ENCODE assay signal across 9 cellular contexts in genomic region chr2:7672027-7672684, GRCh38.
DNase-seq lines count a peak whose midpoint lies in the region; ATAC-seq and TF ChIP-seq lines count a peak whose summit lies in the region.
"Had no signal": no experiment of that assay in that cellular context is flagged by ENCODE, and none has a peak within 500 bp of the region (broad histone marks: within the 10 kb centered on the region; RNA-seq: fewer than 3 reads in every experiment).

No MANE protein-coding gene starts in this region.

- H3K4me3 ChIP-seq in CD8-positive, alpha-beta T cell (ENCODE audit: low read depth, low read length) = peak overlapping the region; percentile 0
- H3K4me3 ChIP-seq in WI38 (ENCODE audit: low read depth, low read length) = no peak overlapping the region
- H3K4me3 ChIP-seq: skin epidermis had no signal

- no peaks in the 10 kb centered on the region for H3K27me3 ChIP-seq in CD8-positive, alpha-beta T cell (ENCODE audit: insufficient read depth, low read length)

- H3K4me1 ChIP-seq in CD8-positive, alpha-beta T cell (ENCODE audit: insufficient read depth, low read length) = peaks cover 29% of the 10 kb centered on the region

- H3K4me3 Mint-ChIP-seq in CD8-positive, alpha-beta T cell = peak overlapping the region; percentile 57
- peak overlapping the region; percentile 80 for H3K4me3 Mint-ChIP-seq in natural killer cell

- TF ChIP-seq CTCF in CD8-positive, alpha-beta T cell (IDR thresholded peaks at IDR 0.05) = peak; percentile 61
- TF ChIP-seq CTCF in WI38 (IDR thresholded peaks at IDR 0.05; ENCODE audit: low read depth, low read length) (peak; percentile 37; the same call in 1 of the 2 replicates), natural killer cell (IDR thresholded peaks at IDR 0.05) (peak; percentile 68)

- intact Hi-C loops in CD8-positive, alpha-beta T cell (cut with DNase I, micrococcal nuclease) = loop anchor here in 1 of 2 experiments (1.0 to 5.0 kb wide), 4 partner anchors 60 to 245 kb away; no protein-coding TSS in a partner anchor
- intact Hi-C loops in natural killer cell (cut with micrococcal nuclease) = loop anchor here (2.0 kb wide), 1 partner anchor 245 kb away; no protein-coding TSS in a partner anchor

- H3K27ac Mint-ChIP-seq in CD8-positive, alpha-beta T cell = peak overlapping the region; percentile 95
- peak overlapping the region; percentile 52 to 74 for H3K27ac Mint-ChIP-seq in natural killer cell

- no peaks in the 10 kb centered on the region for H3K27me3 Mint-ChIP-seq in CD8-positive, alpha-beta T cell (ENCODE audit: low read depth)
- peaks cover 0 to 4% of the 10 kb centered on the region in 2 donors for H3K27me3 Mint-ChIP-seq in natural killer cell (ENCODE audit: low read depth in 2 of 2)

- H3K4me1 Mint-ChIP-seq in CD8-positive, alpha-beta T cell (ENCODE audit: low read depth) = peaks cover 39% of the 10 kb centered on the region
- H3K4me1 Mint-ChIP-seq in natural killer cell = peaks cover 23 to 28% of the 10 kb centered on the region in 2 donors

- H3K9me3 Mint-ChIP-seq in CD8-positive, alpha-beta T cell = no peaks in the 10 kb centered on the region
- H3K9me3 Mint-ChIP-seq in natural killer cell = no peaks in the 10 kb centered on the region

- no peaks in the 10 kb centered on the region for H3K36me3 Mint-ChIP-seq in CD8-positive, alpha-beta T cell
- H3K36me3 Mint-ChIP-seq in natural killer cell = no peaks in the 10 kb centered on the region

- POLR2A ChIA-PET in CD8-positive, alpha-beta T cell (lab: Charles Lee) = interaction anchor here (0.6 to 2.4 kb wide), 9 partner anchors 22 to 252 kb away, joined by 3 to 14 read pairs (median 5); no protein-coding TSS in a partner anchor

- H3K36me3 ChIP-seq in CD8-positive, alpha-beta T cell (ENCODE audit: insufficient read depth, low read length) = no peaks in the 10 kb centered on the region

- TF ChIP-seq RAD21 in Ishikawa (IDR thresholded peaks at IDR 0.05; ENCODE audit: low read depth) = peak; percentile 56

- TF ChIP-seq EP300 in Ishikawa (IDR thresholded peaks at IDR 0.05; ENCODE audit: borderline replicate concordance) = no peak

- peak; percentile 64 for ATAC-seq in CD8-positive, alpha-beta T cell
- peak; percentile 55 to 69 (median 64) for ATAC-seq in natural killer cell
- no peak for ATAC-seq in HG02852 (IDR thresholded peaks at IDR 0.05; ENCODE audit: unreplicated experiment)
- no peak for ATAC-seq in GM18907 (IDR thresholded peaks at IDR 0.05; ENCODE audit: unreplicated experiment)

- H3K9me3 ChIP-seq in CD8-positive, alpha-beta T cell (ENCODE audit: low read length) = no peaks in the 10 kb centered on the region

- peak overlapping the region; percentile 4 for H3K27ac ChIP-seq in CD8-positive, alpha-beta T cell (ENCODE audit: low read depth, low read length)

- CTCF ChIA-PET in CD8-positive, alpha-beta T cell (lab: Charles Lee) = interaction anchor here (0.7 to 3.0 kb wide), 24 partner anchors 9 to 252 kb away, joined by 3 to 19 read pairs (median 4); no protein-coding TSS in a partner anchor

- DNase-seq in CD8-positive, alpha-beta T cell = peak; percentile 18 to 78 (median 43)
- DNase-seq in dermis blood vessel endothelial cell (peak; percentile 3), natural killer cell (peak; percentile 30), NCI-H510A (lab: John Stamatoyannopoulos, UW) (no peak)

TF ChIP-seq in Ishikawa, 13 proteins besides CTCF, POLR2A, EP300 and RAD21:
- TF ChIP-seq CREB1 (IDR thresholded peaks at IDR 0.05; ENCODE audit: low read depth) = no peak
- no peak for TF ChIP-seq TCF12 (IDR thresholded peaks at IDR 0.05; ENCODE audit: low read depth)
- no peak for TF ChIP-seq CEBPB (IDR thresholded peaks at IDR 0.05)
- no peak for TF ChIP-seq YY1 (IDR thresholded peaks at IDR 0.05; ENCODE audit: low read depth)
- TF ChIP-seq NFIC (IDR thresholded peaks at IDR 0.05) = no peak
- no peak for TF ChIP-seq USF1 (IDR thresholded peaks at IDR 0.05)
- TF ChIP-seq TEAD4 (IDR thresholded peaks at IDR 0.05) = no peak
- TF ChIP-seq REST (IDR thresholded peaks at IDR 0.05; ENCODE audit: low read depth) = no peak
- no peak for TF ChIP-seq TAF1 (IDR thresholded peaks at IDR 0.05; ENCODE audit: low read depth)

Comparison
In these comparisons a context has a peak if more than half of its experiments do, and no peak if none do; other contexts are left out.
1. ATAC-seq: peak in CD8-positive, alpha-beta T cell (single experiment) and natural killer cell (3 of 3); none in HG02852 (single experiment) and GM18907 (single experiment).
2. Peak in every context shown above with its lines, with median percentiles within 50 percentile points of each other: CTCF ChIP-seq.